Comparison of ENCODE assay signal across 1 cellular context in the genomic region with DNA sequence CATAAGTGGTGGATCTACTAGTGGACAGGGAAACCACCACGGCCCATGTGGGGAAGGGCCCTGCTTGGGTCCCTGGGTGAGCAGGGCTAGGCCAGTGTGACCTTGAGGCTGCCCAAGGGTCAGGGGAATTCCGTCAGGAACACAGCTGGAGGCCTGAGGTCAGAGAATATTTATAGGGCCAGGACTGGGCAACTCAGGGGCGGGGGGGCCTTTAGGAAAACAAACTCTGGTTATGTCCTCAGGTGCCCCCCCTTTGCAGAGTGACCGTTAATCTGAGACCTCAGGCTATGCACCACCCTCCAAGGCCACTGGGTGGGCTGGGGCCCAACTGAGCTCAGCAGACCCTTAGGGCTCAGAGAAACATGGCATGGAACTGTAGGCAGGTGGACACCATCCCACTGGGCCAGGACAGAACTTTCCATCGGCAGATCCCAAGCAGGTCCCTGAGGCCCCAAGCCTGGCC.
TF ChIP-seq lines count a peak whose summit lies in the region.

No MANE protein-coding gene starts in this region.

TF ChIP-seq in GM12878, 131 proteins besides CTCF, POLR2A, EP300 and RAD21:
- no peak for TF ChIP-seq POU2F2 (IDR thresholded peaks at IDR 0.05; ENCODE audit: borderline replicate concordance, low read depth, low read length)
